In genomic region chr15:100349696-100350433, GRCh38 we compare ENCODE assay signal across 8 cellular contexts. TPM values are rescaled to one million over a fixed set of nuclear protein-coding genes. Genes with fewer than 3 reads are reported as not detected.
DNase-seq lines count a peak whose midpoint lies in the region; ATAC-seq and TF ChIP-seq lines count a peak whose summit lies in the region.

No MANE protein-coding gene starts in this region.

- peak overlapping the region; percentile 87 for H3K27ac Mint-ChIP-seq in activated naive CD8-positive, alpha-beta T cell
- H3K27ac Mint-ChIP-seq in glutamatergic neuron (ENCODE audit: unreplicated experiment), result peak overlapping the region; percentile 55

- no peaks in the 10 kb centered on the region for H3K4me1 ChIP-seq in ES-I3 (ENCODE audit: insufficient read depth, low read length)
- H3K4me1 ChIP-seq in osteoblast (ENCODE audit: insufficient read depth, low read length), result peaks cover 8% of the 10 kb centered on the region
- peaks cover 5% of the 10 kb centered on the region for H3K4me1 ChIP-seq in testis

- TF ChIP-seq CTCF in glutamatergic neuron (IDR thresholded peaks at IDR 0.05; ENCODE audit: partially characterized antibody, unreplicated experiment), result peak; percentile 90
- TF ChIP-seq CTCF in osteoblast (IDR thresholded peaks at IDR 0.05; ENCODE audit: extremely low read depth, low read depth, low read length), result peak; percentile 82
- TF ChIP-seq CTCF in testis (IDR thresholded peaks at IDR 0.05), result peak; percentile 85 to 97 (median 91)

- peak; percentile 93 for ATAC-seq in SK-N-SH treated with all-trans-retinoic acid at 6 μM for 48 hours

- H3K27me3 Mint-ChIP-seq in activated naive CD8-positive, alpha-beta T cell, result peaks cover 9% of the 10 kb centered on the region
- H3K27me3 Mint-ChIP-seq in glutamatergic neuron (ENCODE audit: unreplicated experiment), result peaks cover 2% of the 10 kb centered on the region

- no peak for TF ChIP-seq POLR2A in testis (IDR thresholded peaks at IDR 0.05)

- peaks cover 2% of the 10 kb centered on the region for H3K27me3 ChIP-seq in osteoblast (ENCODE audit: insufficient read depth, low read length)
- no peaks in the 10 kb centered on the region for H3K27me3 ChIP-seq in testis

- H2AFZ ChIP-seq in osteoblast (ENCODE audit: low read length), result peak overlapping the region; percentile 100

- DNase-seq in H4 (ENCODE audit: low spot score) (peak; percentile 85), LoVo (ENCODE audit: low spot score) (peak; percentile 89), glutamatergic neuron (peak; percentile 96), osteoblast (ENCODE audit: insufficient read length, low spot score, missing footprints) (peak; percentile 97), testis (peak; percentile 95)

- H3K9ac ChIP-seq in ES-I3 (ENCODE audit: low read depth, low read length), result peak overlapping the region; percentile 86

- intact Hi-C loops in testis (cut with DNase I; ENCODE audit: low total_unique reads), result loop anchor here (10.0 kb wide), 1 partner anchor 225 kb away; no protein-coding TSS in a partner anchor

- H3K4me3 ChIP-seq in osteoblast (ENCODE audit: insufficient read depth, low read length) (peak overlapping the region; percentile 93), testis (peak overlapping the region; percentile 73 to 81)

- peaks cover 4% of the 10 kb centered on the region for H3K4me1 Mint-ChIP-seq in activated naive CD8-positive, alpha-beta T cell (ENCODE audit: low read depth)
- peaks cover 3% of the 10 kb centered on the region for H3K4me1 Mint-ChIP-seq in glutamatergic neuron (ENCODE audit: low read depth, unreplicated experiment)

- H3K9me3 ChIP-seq in ES-I3 (ENCODE audit: control insufficient read depth, insufficient read depth, low read length), result no peaks in the 10 kb centered on the region
- H3K9me3 ChIP-seq in osteoblast (ENCODE audit: low read depth, low read length), result no peaks in the 10 kb centered on the region
- H3K9me3 ChIP-seq in testis, result no peaks in the 10 kb centered on the region

- H3K36me3 Mint-ChIP-seq in activated naive CD8-positive, alpha-beta T cell, result no peaks in the 10 kb centered on the region
- no peaks in the 10 kb centered on the region for H3K36me3 Mint-ChIP-seq in glutamatergic neuron (ENCODE audit: unreplicated experiment)

- H3K9me3 Mint-ChIP-seq in activated naive CD8-positive, alpha-beta T cell (ENCODE audit: low read depth), result no peaks in the 10 kb centered on the region
- H3K9me3 Mint-ChIP-seq in glutamatergic neuron (ENCODE audit: unreplicated experiment), result no peaks in the 10 kb centered on the region

- H3K36me3 ChIP-seq in ES-I3 (ENCODE audit: insufficient read depth, low read length) (no peaks in the 10 kb centered on the region), osteoblast (ENCODE audit: insufficient read depth, low read length) (no peaks in the 10 kb centered on the region), testis (ENCODE audit: low read depth, missing control alignments) (no peaks in the 10 kb centered on the region)

- peak overlapping the region; percentile 93 for H3K4me3 Mint-ChIP-seq in activated naive CD8-positive, alpha-beta T cell
- H3K4me3 Mint-ChIP-seq in glutamatergic neuron (ENCODE audit: unreplicated experiment), result peak overlapping the region; percentile 88

- 1% methylated on average over 23 to 43 of the region's 43 CpGs for WGBS in testis, 2 donors

- H3K79me2 ChIP-seq in osteoblast (ENCODE audit: insufficient read depth, low read length), result no peaks in the 10 kb centered on the region

- H3K4me2 ChIP-seq in osteoblast (ENCODE audit: insufficient read depth, low read length), result peak overlapping the region; percentile 98

- no peaks in the 10 kb centered on the region for H4K20me1 ChIP-seq in osteoblast (ENCODE audit: insufficient read depth, low read length)

- H3K27ac ChIP-seq in osteoblast (ENCODE audit: low read depth, low read length) (peak overlapping the region; percentile 82), testis (peak overlapping the region; percentile 84 to 90)

TF ChIP-seq in SK-N-SH treated with all-trans-retinoic acid at 6 μM for 48 hours, 23 proteins besides CTCF, POLR2A, EP300 and RAD21:
- no peak for TF ChIP-seq TCF4 (CRISPR knock-in tag; IDR thresholded peaks at IDR 0.05; ENCODE audit: borderline replicate concordance)
- TF ChIP-seq ZNF70 (CRISPR knock-in tag; IDR thresholded peaks at IDR 0.05), result no peak
- TF ChIP-seq OSR1 (CRISPR knock-in tag; IDR thresholded peaks at IDR 0.05), result no peak
- TF ChIP-seq CREB5 (CRISPR knock-in tag; IDR thresholded peaks at IDR 0.05; ENCODE audit: low read depth), result no peak
- no peak for TF ChIP-seq PPARA (CRISPR knock-in tag; IDR thresholded peaks at IDR 0.05; ENCODE audit: borderline replicate concordance)
- TF ChIP-seq SNAI2 (CRISPR knock-in tag; IDR thresholded peaks at IDR 0.05), result no peak
- TF ChIP-seq TOX (CRISPR knock-in tag; IDR thresholded peaks at IDR 0.05; ENCODE audit: borderline replicate concordance), result no peak
- no peak for TF ChIP-seq ZFP30 (CRISPR knock-in tag; IDR thresholded peaks at IDR 0.05)
- no peak for TF ChIP-seq GLIS3 (CRISPR knock-in tag; IDR thresholded peaks at IDR 0.05)
- no peak for TF ChIP-seq TSHZ2 (CRISPR knock-in tag; IDR thresholded peaks at IDR 0.05)
- TF ChIP-seq BACH2 (CRISPR knock-in tag; IDR thresholded peaks at IDR 0.05; ENCODE audit: borderline replicate concordance), result no peak
- TF ChIP-seq RARB (CRISPR knock-in tag; IDR thresholded peaks at IDR 0.05), result no peak
- TF ChIP-seq ESRRG (CRISPR knock-in tag; IDR thresholded peaks at IDR 0.05), result no peak
- TF ChIP-seq ARNTL (CRISPR knock-in tag; IDR thresholded peaks at IDR 0.05; ENCODE audit: borderline replicate concordance, low read depth), result no peak
- no peak for TF ChIP-seq PATZ1 (CRISPR knock-in tag; IDR thresholded peaks at IDR 0.05; ENCODE audit: borderline replicate concordance)

RNA-seq across cellular contexts. Expression of gene ADAMTS17, which starts 8.1 kb away (rescaled TPM):
- 0.25 TPM in 1 of 2 replicates, not detected in the other for total RNA-seq in H4 (2014; rRNA removed; shearing (Covaris generic))
- 6.8 TPM for total RNA-seq in glutamatergic neuron (ENCODE audit: unreplicated experiment)
- total RNA-seq in osteoblast, result under 0.01 and 0.29 TPM in 2 replicates
- total RNA-seq in testis, result 10 to 100 TPM; 12.4 to 17.8 TPM
- polyA plus RNA-seq in testis (ENCODE audit: insufficient read depth, low read depth, low replicate concordance), result 6.8 TPM

Comparison
In these comparisons a context has a peak if more than half of its experiments do, and no peak if none do; other contexts are left out.
1. Peak in every context shown above with its lines: DNase-seq, ATAC-seq, H3K4me3 ChIP-seq and H3K27ac ChIP-seq.